Comparison of ENCODE assay signal across 23 cellular contexts in the genomic region with DNA sequence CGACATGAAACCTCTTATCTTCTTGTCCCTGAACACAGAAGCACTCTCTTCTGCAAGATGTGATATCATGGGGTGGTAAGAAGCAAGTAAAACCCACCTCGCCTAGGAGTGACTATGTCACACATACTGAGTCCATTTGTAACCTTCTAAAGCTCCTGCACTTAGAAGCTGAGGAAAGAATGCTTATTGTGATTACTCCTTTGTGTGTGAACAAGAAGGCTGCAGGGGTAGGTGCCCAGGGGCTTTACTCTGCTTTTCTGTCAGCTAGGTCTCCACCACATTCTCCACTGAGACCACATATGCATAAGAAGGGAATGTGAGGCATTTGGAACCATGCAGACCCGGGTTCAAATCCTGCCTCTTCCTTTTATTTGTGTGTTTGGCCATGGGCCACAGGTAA.
"Had no signal": no experiment of that assay in that cellular context is flagged by ENCODE, and none has a peak within 500 bp of the region (broad histone marks: within the 10 kb centered on the region; RNA-seq: fewer than 3 reads in every experiment).

No MANE protein-coding gene starts in this region.

- ATAC-seq: esophagus mucosa; gastrocnemius medialis; heart right ventricle; left cardiac atrium; left lung; left ventricle myocardium superior; lower lobe of right lung; naive thymus-derived CD4-positive, alpha-beta T cell had no signal

- H3K36me3 ChIP-seq: esophagus squamous epithelium, gastrocnemius medialis, heart right ventricle, left lung, lower lobe of right lung had no signal

- DNase-seq: dermis blood vessel endothelial cell; dorsolateral prefrontal cortex; effector CD4-positive, alpha-beta T cell; effector memory CD4-positive, alpha-beta T cell; erythroblast; esophagus squamous epithelium; foreskin fibroblast; foreskin melanocyte; gastrocnemius medialis; head of caudate nucleus; heart right ventricle; hippocampal formation; immature natural killer cell; left cardiac atrium; left lung; left ventricle myocardium superior; lower lobe of right lung; mesenchymal stem cell; midbrain; naive thymus-derived CD4-positive, alpha-beta T cell had no signal

- H3K9me3 ChIP-seq: esophagus squamous epithelium, gastrocnemius medialis, heart right ventricle, left lung, lower lobe of right lung had no signal

- H3K4me1 ChIP-seq: esophagus squamous epithelium, gastrocnemius medialis, heart right ventricle, left lung, lower lobe of right lung had no signal

- H3K27ac ChIP-seq: coronary artery, dorsolateral prefrontal cortex, epithelial cell of prostate, esophagus squamous epithelium, gastrocnemius medialis, heart right ventricle, left lung, lower lobe of right lung had no signal

- H3K4me3 ChIP-seq: coronary artery, dorsolateral prefrontal cortex, esophagus squamous epithelium, gastrocnemius medialis, heart right ventricle, left lung, lower lobe of right lung had no signal
